ENCODE assay signal across 9 cellular contexts in the genomic region with DNA sequence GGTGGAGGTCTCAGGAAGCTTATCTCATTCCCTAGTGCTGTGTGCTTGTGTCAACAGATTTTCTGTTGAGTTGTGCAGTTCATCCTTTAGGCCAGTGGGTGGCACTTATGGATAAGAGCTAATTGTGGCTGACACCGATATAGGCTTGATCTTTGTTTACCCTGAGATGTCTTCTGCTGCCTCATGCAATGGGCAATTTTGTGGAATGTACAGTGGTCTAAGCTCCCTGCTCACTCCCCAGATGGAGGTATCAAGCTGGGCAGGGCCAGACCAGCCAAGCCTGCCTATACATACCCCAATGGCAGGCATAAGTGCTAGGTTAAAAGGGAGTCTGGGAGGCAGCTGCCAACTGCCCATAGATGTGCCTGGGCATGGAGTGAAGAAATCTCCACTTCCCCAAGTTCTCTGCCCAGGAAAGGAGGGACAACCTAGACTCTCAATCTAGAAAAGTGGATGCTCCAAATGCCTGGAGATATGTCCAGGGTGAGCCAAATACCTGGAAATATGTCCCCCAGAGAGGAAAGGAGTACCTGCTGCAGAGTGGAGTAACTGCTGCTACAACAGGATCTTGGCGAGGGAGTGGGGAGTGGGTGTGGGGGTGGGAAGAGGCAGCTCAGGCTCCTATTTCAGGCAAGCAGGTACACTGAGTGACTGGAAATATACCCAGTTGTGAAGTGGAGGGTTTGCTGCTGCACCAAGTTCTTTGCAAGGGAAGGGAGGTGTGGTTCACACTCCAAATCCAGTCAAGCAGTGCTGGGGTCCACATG. TPM values are rescaled to one million over a fixed set of nuclear protein-coding genes. Genes with fewer than 3 reads are reported as not detected.
DNase-seq lines count a peak whose midpoint lies in the region; ATAC-seq lines count a peak whose summit lies in the region.
"Had no signal": no experiment of that assay in that cellular context is flagged by ENCODE, and none has a peak within 500 bp of the region (broad histone marks: within the 10 kb centered on the region; RNA-seq: fewer than 3 reads in every experiment).

No MANE protein-coding gene starts in this region.

- H3K27ac Mint-ChIP-seq in activated T-helper 1 cell treated with anti-CD3 and anti-CD28 coated beads, Interleukin-12 subunit alpha, Interleukin-12 subunit beta, Interleukin-2, Interleukin-4 antibody, amounts not matched to agents 30 ng/mL and 10 ng/mL and 1 ng/mL, durations not matched to agents 14 hours and 24 hours and 36 hours: no peak overlapping the region
- H3K27ac Mint-ChIP-seq: activated naive CD8-positive, alpha-beta T cell had no signal

- no peaks in the 10 kb centered on the region for H3K9me3 Mint-ChIP-seq in activated T-helper 1 cell treated with anti-CD3 and anti-CD28 coated beads, Interleukin-12 subunit alpha, Interleukin-12 subunit beta, Interleukin-2, Interleukin-4 antibody, amounts not matched to agents 30 ng/mL and 10 ng/mL and 1 ng/mL, durations not matched to agents 14 hours and 24 hours and 36 hours

- H3K4me3 Mint-ChIP-seq in activated T-helper 1 cell treated with anti-CD3 and anti-CD28 coated beads, Interleukin-12 subunit alpha, Interleukin-12 subunit beta, Interleukin-2, Interleukin-4 antibody, amounts not matched to agents 30 ng/mL and 10 ng/mL and 1 ng/mL, durations not matched to agents 14 hours and 24 hours and 36 hours: no peak overlapping the region
- H3K4me3 Mint-ChIP-seq: activated naive CD8-positive, alpha-beta T cell had no signal

- intact Hi-C loops in activated T-helper 1 cell treated with anti-CD3 and anti-CD28 coated beads, Interleukin-12 subunit alpha, Interleukin-12 subunit beta, Interleukin-2, Interleukin-4 antibody, amounts not matched to agents 30 ng/mL and 10 ng/mL and 1 ng/mL, durations not matched to agents 14 hours and 24 hours and 36 hours (cut with micrococcal nuclease): loop anchor here (1.0 to 2.0 kb wide), 3 partner anchors 14 to 391 kb away; no protein-coding TSS in a partner anchor

- DNase-seq in D341Med (ENCODE audit: low spot score) (peak; percentile 62), NCI-H748 treated with DMSO at 0.1 percent for 48 hours (lab: John Stamatoyannopoulos, UW) (peak; percentile 17), iPS DF 19.7 (ENCODE audit: low read depth, low spot score) (peak; percentile 63), cerebellar nuclear complex (lab: John Stamatoyannopoulos, UW) (no peak)
- DNase-seq in activated T-helper 1 cell treated with anti-CD3 and anti-CD28 coated beads, Interleukin-12 subunit alpha, Interleukin-12 subunit beta, Interleukin-2, Interleukin-4 antibody, amounts not matched to agents 30 ng/mL and 10 ng/mL and 1 ng/mL, durations not matched to agents 14 hours and 24 hours and 36 hours (ENCODE audit: low spot score): peak; percentile 27
- DNase-seq in stimulated activated CD4-positive, alpha-beta T cell treated with anti-CD3 and anti-CD28 coated beads, TNF-alpha, amount 100 ng/mL, for 1 hour (ENCODE audit: low read depth in 3 of 3, low spot score in 1 of 3): peak in 2 of 3 donors; percentile 8 to 10

- H3K4me1 Mint-ChIP-seq in activated T-helper 1 cell treated with anti-CD3 and anti-CD28 coated beads, Interleukin-12 subunit alpha, Interleukin-12 subunit beta, Interleukin-2, Interleukin-4 antibody, amounts not matched to agents 30 ng/mL and 10 ng/mL and 1 ng/mL, durations not matched to agents 14 hours and 24 hours and 36 hours (ENCODE audit: low read depth): peaks cover 14% of the 10 kb centered on the region

- peaks cover 10% of the 10 kb centered on the region for H3K27me3 Mint-ChIP-seq in activated T-helper 1 cell treated with anti-CD3 and anti-CD28 coated beads, Interleukin-12 subunit alpha, Interleukin-12 subunit beta, Interleukin-2, Interleukin-4 antibody, amounts not matched to agents 30 ng/mL and 10 ng/mL and 1 ng/mL, durations not matched to agents 14 hours and 24 hours and 36 hours (ENCODE audit: insufficient read depth)
- H3K27me3 Mint-ChIP-seq: activated naive CD8-positive, alpha-beta T cell had no signal

- H3K36me3 Mint-ChIP-seq in activated T-helper 1 cell treated with anti-CD3 and anti-CD28 coated beads, Interleukin-12 subunit alpha, Interleukin-12 subunit beta, Interleukin-2, Interleukin-4 antibody, amounts not matched to agents 30 ng/mL and 10 ng/mL and 1 ng/mL, durations not matched to agents 14 hours and 24 hours and 36 hours (ENCODE audit: low read depth): no peaks in the 10 kb centered on the region

- ATAC-seq in GM19035 (IDR thresholded peaks at IDR 0.05; ENCODE audit: unreplicated experiment): peak; percentile 97
- peak; percentile 97 for ATAC-seq in HG03103 (IDR thresholded peaks at IDR 0.05; ENCODE audit: low read depth, unreplicated experiment)

RNA-seq across cellular contexts. Expression of gene ARG1, which starts 53.2 kb away (rescaled TPM):
- not detected in 2 replicates for total RNA-seq in activated T-helper 1 cell treated with anti-CD3 and anti-CD28 coated beads, Interleukin-12 subunit alpha, Interleukin-12 subunit beta, Interleukin-2, Interleukin-4 antibody, amounts not matched to agents 30 ng/mL and 10 ng/mL and 1 ng/mL, durations not matched to agents 14 hours and 24 hours and 36 hours

Comparison
In these comparisons a context has a peak if more than half of its experiments do, and no peak if none do; other contexts are left out.
1. DNase-seq: peak in D341Med (single experiment), NCI-H748 treated with DMSO at 0.1 percent for 48 hours (single experiment), activated T-helper 1 cell treated with anti-CD3 and anti-CD28 coated beads, Interleukin-12 subunit alpha, Interleukin-12 subunit beta, Interleukin-2, Interleukin-4 antibody, amounts not matched to agents 30 ng/mL and 10 ng/mL and 1 ng/mL, durations not matched to agents 14 hours and 24 hours and 36 hours (single experiment), iPS DF 19.7 (single experiment) and stimulated activated CD4-positive, alpha-beta T cell treated with anti-CD3 and anti-CD28 coated beads, TNF-alpha, amount 100 ng/mL, for 1 hour (2 of 3); none in cerebellar nuclear complex (0 of 2).